In genomic region chr5:76029739-76030138, GRCh38 we compare ENCODE assay signal across 18 cellular contexts. TPM values are rescaled to one million over a fixed set of nuclear protein-coding genes. Genes with fewer than 3 reads are reported as not detected.
DNase-seq lines count a peak whose midpoint lies in the region; ATAC-seq, FAIRE-seq and TF ChIP-seq lines count a peak whose summit lies in the region.
"Had no signal": no experiment of that assay in that cellular context is flagged by ENCODE, and none has a peak within 500 bp of the region (broad histone marks: within the 10 kb centered on the region; RNA-seq: fewer than 3 reads in every experiment).

No MANE protein-coding gene starts in this region.

- peaks cover 15% of the 10 kb centered on the region for H3K4me1 ChIP-seq in OCI-LY3 (ENCODE audit: low read length)
- no peaks in the 10 kb centered on the region for H3K4me1 ChIP-seq in H1 (replicated peaks in 1 of 4; ENCODE audit: control insufficient read depth in 3 of 4, insufficient read depth in 4 of 4, low read length in 3 of 4)
- no peaks in the 10 kb centered on the region for H3K4me1 ChIP-seq in mammary epithelial cell (ENCODE audit: insufficient read depth, low read length)

- no peak overlapping the region for H3K56ac ChIP-seq in H1 (replicated peaks; ENCODE audit: insufficient read length, low read depth, low read length)

- no peak overlapping the region for H2BK20ac ChIP-seq in H1 (ENCODE audit: low read length)

- no peak overlapping the region for H3K4ac ChIP-seq in H1 (replicated peaks; ENCODE audit: insufficient read length, low read depth, low read length)

- TF ChIP-seq CTCF in OCI-LY3 (IDR thresholded peaks at IDR 0.05; ENCODE audit: low read depth, low read length): no peak
- no peak for TF ChIP-seq CTCF in H1 (IDR thresholded peaks at IDR 0.05; ENCODE audit: control extremely low read depth in 1 of 3, insufficient read depth in 1 of 3, low read depth in 1 of 3, low read length in 3 of 3)
- no peak for TF ChIP-seq CTCF in mammary epithelial cell (conservative IDR thresholded peaks at IDR 0.05 in 1 of 2, IDR thresholded peaks at IDR 0.05 in 1 of 2; ENCODE audit: extremely low read depth in 1 of 2, insufficient read depth in 1 of 2, low read depth in 1 of 2, low read length in 2 of 2)

- peak overlapping the region; percentile 34 for H3K4me3 ChIP-seq in OCI-LY3 (ENCODE audit: low read length)
- H3K4me3 ChIP-seq in H1 (ENCODE audit: extremely low read depth in 1 of 4, insufficient read depth in 2 of 4, low read depth in 3 of 4, low read length in 4 of 4): no peak overlapping the region
- no peak overlapping the region for H3K4me3 ChIP-seq in mammary epithelial cell (replicated peaks in 1 of 3; ENCODE audit: insufficient read depth in 1 of 3, low read depth in 2 of 3, low read length in 3 of 3)

- TF ChIP-seq POLR2A in H1 (IDR thresholded peaks at IDR 0.05; ENCODE audit: control extremely low read depth in 1 of 2, low read depth in 2 of 2, low read length in 2 of 2): no peak

- in situ Hi-C loops in mammary epithelial cell (cut with MboI; ENCODE audit: low sequenced_read_pairs in 2 of 2): no loop called here

- POLR2A ChIA-PET in H1 (lab: Charles Lee; ENCODE audit: partially characterized antibody): no interaction called here

- dilution Hi-C loops in mammary epithelial cell (cut with HindIII; ENCODE audit: low sequenced_read_pairs): no loop called here

- TF ChIP-seq RAD21 in H1 (IDR thresholded peaks at IDR 0.05 in 1 of 2, conservative IDR thresholded peaks at IDR 0.05 in 1 of 2; ENCODE audit: low read depth in 2 of 2, low read length in 2 of 2): no peak

- TF ChIP-seq EP300 in H1 (IDR thresholded peaks at IDR 0.05; ENCODE audit: borderline replicate concordance in 1 of 2, low read depth in 2 of 2, low read length in 2 of 2): no peak

- no peaks in the 10 kb centered on the region for H3K79me1 ChIP-seq in H1 (ENCODE audit: low read depth, low read length)

- H3K9me3 ChIP-seq in OCI-LY3 (ENCODE audit: insufficient read depth, low read length): no peaks in the 10 kb centered on the region
- H3K9me3 ChIP-seq in H1 (ENCODE audit: insufficient read depth in 2 of 2, low read depth in 1 of 2, low read length in 1 of 2): no peaks in the 10 kb centered on the region
- H3K9me3 ChIP-seq in mammary epithelial cell (replicated peaks; ENCODE audit: insufficient read depth, low read length): no peaks in the 10 kb centered on the region

- ATAC-seq in GM19463 (IDR thresholded peaks at IDR 0.05; ENCODE audit: unreplicated experiment): peak; percentile 68
- ATAC-seq in left lobe of liver: no peak
- ATAC-seq: CD8-positive, alpha-beta T cell had no signal

- intact Hi-C loops in mammary epithelial cell (cut with micrococcal nuclease): no loop called here

- no peak for FAIRE-seq in H1 (lab: Jason Lieb, UNC)
- FAIRE-seq: D721Med had no signal

- H2BK120ac ChIP-seq in H1 (replicated peaks; ENCODE audit: low read depth, low read length): no peak overlapping the region

- no peak overlapping the region for H3K14ac ChIP-seq in H1 (ENCODE audit: insufficient read length)

- H4K8ac ChIP-seq in H1 (ENCODE audit: extremely low read depth, insufficient read depth, low read length): no peak overlapping the region

- no peaks in the 10 kb centered on the region for H3K27me3 ChIP-seq in OCI-LY3 (ENCODE audit: low read depth, low read length)
- H3K27me3 ChIP-seq in H1 (replicated peaks in 1 of 4; ENCODE audit: control insufficient read depth in 3 of 4, extremely low read depth in 1 of 4, insufficient read depth in 3 of 4, low read length in 3 of 4): no peaks in the 10 kb centered on the region
- no peaks in the 10 kb centered on the region for H3K27me3 ChIP-seq in mammary epithelial cell (ENCODE audit: insufficient read depth, low read length)

- H4K91ac ChIP-seq in H1 (replicated peaks; ENCODE audit: insufficient read length, low read length): no peak overlapping the region

- CTCF ChIA-PET in H1 (lab: Charles Lee; ENCODE audit: partially characterized antibody) (interaction anchor here (1.3 kb wide), 1 partner anchor 13 kb away, joined by 3 read pairs; no protein-coding TSS in a partner anchor), mammary epithelial cell (lab: Charles Lee; ENCODE audit: low non-redundant PET) (no interaction called here)

- H3K36me3 ChIP-seq in OCI-LY3 (replicated peaks; ENCODE audit: low read depth, low read length) (no peaks in the 10 kb centered on the region), H1 (ENCODE audit: control insufficient read depth in 2 of 4, insufficient read depth in 4 of 4, low read length in 3 of 4) (no peaks in the 10 kb centered on the region), mammary epithelial cell (ENCODE audit: insufficient read depth, low read length) (no peaks in the 10 kb centered on the region)

- H3K27ac ChIP-seq in OCI-LY3 (ENCODE audit: low read length): no peak overlapping the region
- no peak overlapping the region for H3K27ac ChIP-seq in H1 (ENCODE audit: low read depth, low read length)
- no peak overlapping the region for H3K27ac ChIP-seq in mammary epithelial cell (ENCODE audit: insufficient read depth, low read depth, low read length)
- H3K27ac ChIP-seq: 22Rv1, HL-60 had no signal

- BruUV-seq in mammary epithelial cell (replicated peaks; lab: Mats Ljungman, UMichigan): no TSS peak

- H3K9ac ChIP-seq in OCI-LY3 (ENCODE audit: low read length) (no peak overlapping the region), H1 (replicated peaks in 1 of 4; ENCODE audit: extremely low read depth in 1 of 4, low read depth in 3 of 4, low read length in 3 of 4) (no peak overlapping the region), mammary epithelial cell (ENCODE audit: insufficient read depth, low read length) (no peak overlapping the region)

- H2AFZ ChIP-seq in OCI-LY3 (ENCODE audit: low read depth, low read length) (no peak overlapping the region), H1 (ENCODE audit: low read length) (0 out of 2 replicates have a peak overlapping the region, but pooled peaks have one; percentile 19), mammary epithelial cell (ENCODE audit: low read depth, low read length) (no peak overlapping the region)

- DNase-seq in DMS53 (lab: John Stamatoyannopoulos, UW) (peak; percentile 29), DMS53 treated with DMSO at 0.1 percent for 48 hours (lab: John Stamatoyannopoulos, UW; ENCODE audit: unreplicated experiment) (no peak), H1 (ENCODE audit: low read depth in 1 of 2, low spot score in 2 of 2) (no peak), kidney glomerular epithelial cell (lab: John Stamatoyannopoulos, UW) (no peak), left lobe of liver (ENCODE audit: low spot score) (no peak), mammary epithelial cell (no peak)
- DNase-seq: CD8-positive, alpha-beta T cell; COR-L47; DMS153; GF-D8; HCEC 1CT; HFFc6 had no signal

- WGBS in H1 (ENCODE audit: extremely low coverage in 1 of 2, insufficient coverage in 1 of 2, insufficient read length in 1 of 2, insufficient replicate concordance in 2 of 2, low coverage in 1 of 2, low lambda C conversion rate in 2 of 2, missing lambda C conversion rate in 1 of 2), 2 experiments: 98% methylated on average over 5 of the region's 5 CpGs; no CpG with 5 or more reads in 1 of the 2 experiments
- WGBS in mammary epithelial cell (ENCODE audit: low coverage, missing lambda C conversion rate): 88% methylated on average over 5 of the region's 5 CpGs

- no peaks in the 10 kb centered on the region for H3K79me2 ChIP-seq in OCI-LY3 (ENCODE audit: low read length)
- H3K79me2 ChIP-seq in H1 (ENCODE audit: control insufficient read depth in 1 of 2, insufficient read depth in 2 of 2, low read length in 2 of 2): no peaks in the 10 kb centered on the region
- H3K79me2 ChIP-seq in mammary epithelial cell (ENCODE audit: insufficient read depth, low read length): no peaks in the 10 kb centered on the region

- no peak overlapping the region for H3K18ac ChIP-seq in H1 (ENCODE audit: extremely low read depth, low read length)

- no peak overlapping the region for H2BK15ac ChIP-seq in H1 (ENCODE audit: low read length)

- H4K20me1 ChIP-seq in OCI-LY3 (ENCODE audit: insufficient read depth, low read length) (no peaks in the 10 kb centered on the region), H1 (replicated peaks in 1 of 2; ENCODE audit: control insufficient read depth in 1 of 2, insufficient read depth in 2 of 2, low read length in 2 of 2) (no peaks in the 10 kb centered on the region), mammary epithelial cell (ENCODE audit: insufficient read depth, low read length) (no peaks in the 10 kb centered on the region)

- no peaks in the 10 kb centered on the region for H3K23me2 ChIP-seq in H1 (ENCODE audit: low read depth, low read length)

- no peak overlapping the region for H2BK5ac ChIP-seq in H1 (ENCODE audit: low read depth, low read length)

- H3K23ac ChIP-seq in H1 (ENCODE audit: insufficient read length): no peak overlapping the region

- H4K5ac ChIP-seq in H1 (ENCODE audit: insufficient read length, low read depth, low read length): no peak overlapping the region

- H3K4me2 ChIP-seq in OCI-LY3 (ENCODE audit: low read length): peak overlapping the region; percentile 42
- no peak overlapping the region for H3K4me2 ChIP-seq in H1 (ENCODE audit: insufficient read depth in 1 of 2, low read depth in 2 of 2, low read length in 2 of 2)
- no peak overlapping the region for H3K4me2 ChIP-seq in mammary epithelial cell (ENCODE audit: insufficient read depth, low read depth, low read length)

- H2BK12ac ChIP-seq in H1 (ENCODE audit: low read depth, low read length): no peak overlapping the region

- H2AK5ac ChIP-seq in H1 (ENCODE audit: low read depth, low read length): no peak overlapping the region

TF ChIP-seq in H1, 55 proteins besides CTCF, POLR2A, EP300 and RAD21 (continues in another document):
- TF ChIP-seq TBP (IDR thresholded peaks at IDR 0.05; ENCODE audit: low read depth, low read length) (no peak), TAF7 (optimal IDR thresholded peaks at IDR 0.05; ENCODE audit: borderline replicate concordance, low read depth, low read length) (no peak), RFX5 (IDR thresholded peaks at IDR 0.05; ENCODE audit: borderline replicate concordance, low read depth, low read length) (no peak), GTF2F1 (IDR thresholded peaks at IDR 0.05; ENCODE audit: borderline replicate concordance, low read depth, low read length) (no peak), CREB1 (IDR thresholded peaks at IDR 0.05) (no peak), MAFK (IDR thresholded peaks at IDR 0.05; ENCODE audit: low read depth, low read length) (no peak)

RNA-seq across cellular contexts. Expression of gene SV2C, which starts 53.4 kb away (rescaled TPM):
- 0.08 and 0.24 TPM in 2 replicates for total RNA-seq in H1 (2021; fragmentation: NEBNext Ultra II Directional; extraction: Animal tissue kit (Norgen Biotek cat#: 25700))
- polyA plus RNA-seq in H1 (2011; rRNA removed) (0.05 and 0.08 TPM in 2 replicates), mammary epithelial cell (under 0.01 TPM)
- 0.06 TPM for polyA plus RNA-seq in H1 (2011; cell fraction: cytosol; rRNA removed)
- polyA plus RNA-seq in H1 (2011; cell fraction: nucleus; rRNA removed): 0.10 TPM
- polyA plus RNA-seq in H1 (2012, experiment 1 of 2): 0.04 to 0.12 TPM (median 0.07 TPM) in 4 replicates
- polyA plus RNA-seq in H1 (2012, experiment 2 of 2): not detected
- 0.06 TPM for polyA plus RNA-seq in H1 (2013, experiment 1 of 2)
- 0.06 TPM for polyA plus RNA-seq in H1 (2013, experiment 2 of 2)
- polyA minus RNA-seq in H1 (2011; rRNA and poly(A)+ RNA removed): 0.22 and 0.24 TPM in 2 replicates
- polyA minus RNA-seq in H1 (2011; cell fraction: cytosol; rRNA and poly(A)+ RNA removed): not detected
- polyA minus RNA-seq in H1 (2011; cell fraction: nucleus; rRNA and poly(A)+ RNA removed): 0.80 TPM
- total RNA-seq in left lobe of liver (not detected), mammary epithelial cell (under 1 TPM; under 0.01 to 0.26 TPM)
- polyA minus RNA-seq in mammary epithelial cell: not detected
- total RNA-seq: HFFc6 had no signal
- polyA plus RNA-seq: BJ had no signal
